In the genomic region with DNA sequence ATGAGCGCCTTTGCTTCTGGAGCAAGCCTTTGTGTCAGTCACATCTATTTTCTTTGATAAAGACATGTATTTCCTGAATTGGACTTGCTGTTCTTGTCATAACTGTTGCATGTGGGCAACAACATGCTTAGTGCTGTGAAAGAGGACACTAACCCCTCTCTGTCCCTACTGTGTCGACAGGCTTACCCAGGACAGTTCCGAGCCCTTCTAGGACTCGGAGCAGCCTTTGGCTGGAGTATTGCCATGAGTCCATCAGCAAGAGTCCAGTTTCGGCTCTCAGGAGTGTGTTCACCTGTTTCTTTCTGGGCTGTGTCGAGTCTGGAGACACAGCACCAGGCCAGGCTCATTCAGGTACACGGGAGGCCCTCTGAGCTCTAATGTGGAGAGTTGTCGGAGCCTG, we compare ENCODE assay signal across 21 cellular contexts.
"Had no signal": no experiment of that assay in that cellular context is flagged by ENCODE, and none has a peak within 500 bp of the region (broad histone marks: within the 10 kb centered on the region; RNA-seq: fewer than 3 reads in every experiment).

No MANE protein-coding gene starts in this region.

- DNase-seq: cortex of kidney; endodermal cell; foreskin fibroblast; head of caudate nucleus; kidney; left lung; lower lobe of right lung; naive thymus-derived CD8-positive, alpha-beta T cell; occipital lobe; ovary; posterior cingulate gyrus; retina; stimulated activated CD4-positive, alpha-beta T cell treated with anti-CD3 and anti-CD28 coated beads, Interleukin-2, amount 100 ng/mL, for 24 hours; stimulated activated CD4-positive, alpha-beta T cell treated with anti-CD3 and anti-CD28 coated beads, Interleukin-4, amount 100 ng/mL, for 24 hours; stimulated activated naive CD4-positive, alpha-beta T cell treated with Interleukin-2 at 50 U/mL for 16 hours; stomach; thyroid gland had no signal

- H3K4me1 Mint-ChIP-seq: endodermal cell had no signal

- ATAC-seq: esophagus mucosa; left lung; lower lobe of right lung; naive thymus-derived CD8-positive, alpha-beta T cell; sciatic nerve; stimulated activated effector memory CD8-positive, alpha-beta T cell treated with anti-CD3 and anti-CD28 coated beads, Interleukin-12 subunit alpha, Interleukin-12 subunit beta, amount 100 ng/mL, for 72 hours had no signal

- H3K4me3 Mint-ChIP-seq: endodermal cell; naive thymus-derived CD8-positive, alpha-beta T cell; stimulated activated effector memory CD8-positive, alpha-beta T cell treated with anti-CD3 and anti-CD28 coated beads, Interleukin-12 subunit alpha, Interleukin-12 subunit beta, amount 100 ng/mL, for 72 hours; type B pancreatic cell had no signal

- H3K27me3 Mint-ChIP-seq: naive thymus-derived CD8-positive, alpha-beta T cell; type B pancreatic cell had no signal

- H3K27ac Mint-ChIP-seq: stimulated activated effector memory CD8-positive, alpha-beta T cell treated with anti-CD3 and anti-CD28 coated beads, Interleukin-12 subunit alpha, Interleukin-12 subunit beta, amount 100 ng/mL, for 72 hours had no signal

- H3K9me3 Mint-ChIP-seq: endodermal cell; naive thymus-derived CD8-positive, alpha-beta T cell; stimulated activated effector memory CD8-positive, alpha-beta T cell treated with anti-CD3 and anti-CD28 coated beads, Interleukin-12 subunit alpha, Interleukin-12 subunit beta, amount 100 ng/mL, for 72 hours; type B pancreatic cell had no signal
